Comparison of ENCODE assay signal across 1 cellular context in the genomic region with DNA sequence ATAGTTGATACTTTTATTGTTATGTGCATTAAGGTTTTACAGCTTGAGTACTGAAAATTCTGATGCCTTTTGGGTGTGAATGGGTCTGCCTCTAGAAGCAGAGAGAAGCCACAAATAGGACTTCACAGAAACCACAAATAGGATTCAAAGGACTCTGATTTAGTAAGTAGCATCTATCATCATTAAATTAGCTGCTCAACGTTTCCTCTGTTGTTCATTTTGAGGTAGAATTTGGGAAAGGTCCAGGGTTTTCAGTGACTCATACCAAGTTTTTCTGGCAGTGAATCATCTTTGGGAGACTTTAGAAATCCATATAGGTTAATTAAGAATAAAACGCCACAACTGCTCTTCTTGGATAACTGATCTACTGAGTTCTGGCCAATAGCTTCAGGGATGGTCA.
TF ChIP-seq lines count a peak whose summit lies in the region.

No MANE protein-coding gene starts in this region.

TF ChIP-seq in SK-N-SH, 30 proteins besides CTCF, POLR2A, EP300 and RAD21 (continued from another document):
- TF ChIP-seq, protein P1, sequence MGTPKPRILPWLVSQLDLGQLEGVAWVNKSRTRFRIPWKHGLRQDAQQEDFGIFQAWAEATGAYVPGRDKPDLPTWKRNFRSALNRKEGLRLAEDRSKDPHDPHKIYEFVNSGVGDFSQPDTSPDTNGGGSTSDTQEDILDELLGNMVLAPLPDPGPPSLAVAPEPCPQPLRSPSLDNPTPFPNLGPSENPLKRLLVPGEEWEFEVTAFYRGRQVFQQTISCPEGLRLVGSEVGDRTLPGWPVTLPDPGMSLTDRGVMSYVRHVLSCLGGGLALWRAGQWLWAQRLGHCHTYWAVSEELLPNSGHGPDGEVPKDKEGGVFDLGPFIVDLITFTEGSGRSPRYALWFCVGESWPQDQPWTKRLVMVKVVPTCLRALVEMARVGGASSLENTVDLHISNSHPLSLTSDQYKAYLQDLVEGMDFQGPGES (IDR thresholded peaks at IDR 0.05; ENCODE audit: low read depth, low read length) = no peak
- no peak for TF ChIP-seq ELF1 (IDR thresholded peaks at IDR 0.05)
- no peak for TF ChIP-seq RFX5 (IDR thresholded peaks at IDR 0.05; ENCODE audit: low read length)
- TF ChIP-seq RCOR1 (IDR thresholded peaks at IDR 0.05; ENCODE audit: low read length) = no peak
- TF ChIP-seq USF1 (IDR thresholded peaks at IDR 0.05; ENCODE audit: borderline replicate concordance, low read depth) = no peak
